9 cellular contexts compared by ENCODE assay signal in the genomic region with DNA sequence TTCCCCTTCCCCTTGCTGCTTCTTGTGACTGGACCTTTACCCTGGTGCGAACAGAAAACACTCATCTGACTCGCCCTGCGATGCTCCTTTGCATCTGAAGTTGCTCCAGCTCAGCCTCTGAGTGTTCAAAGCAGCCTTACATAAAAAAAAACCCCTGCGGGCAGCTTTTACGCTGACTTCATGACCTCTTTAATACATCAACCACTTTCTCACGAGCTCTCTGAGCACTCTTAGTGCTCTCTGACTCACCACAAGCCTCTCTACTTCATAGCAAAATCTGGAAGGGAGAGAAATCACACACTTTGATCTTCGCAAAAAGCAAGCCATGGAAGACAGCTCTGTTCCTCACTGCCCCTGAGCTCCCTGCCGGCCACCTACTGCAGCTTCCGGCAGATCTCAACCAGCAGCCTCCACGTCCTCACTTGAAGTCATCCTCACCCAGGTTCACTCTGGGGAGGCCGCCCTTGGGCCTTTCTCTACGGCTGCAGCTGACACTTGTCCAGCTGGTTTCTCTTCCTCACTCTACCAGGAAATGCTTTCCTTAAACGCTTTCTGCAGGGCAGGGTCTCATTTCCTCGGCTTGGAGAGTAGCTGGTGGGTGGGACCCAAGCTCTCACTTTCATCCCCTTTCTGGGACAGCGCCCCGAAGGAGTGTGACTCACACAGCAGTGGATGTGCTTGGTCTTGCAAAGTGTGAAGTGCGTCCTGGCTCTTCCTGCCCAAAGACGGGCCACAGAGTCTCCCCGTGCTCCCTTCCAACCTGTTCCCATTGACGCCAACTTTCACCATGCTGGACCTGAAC. TPM values are rescaled to one million over a fixed set of nuclear protein-coding genes. Genes with fewer than 3 reads are reported as not detected.
DNase-seq lines count a peak whose midpoint lies in the region; ATAC-seq and TF ChIP-seq lines count a peak whose summit lies in the region.
"Had no signal": no experiment of that assay in that cellular context is flagged by ENCODE, and none has a peak within 500 bp of the region (broad histone marks: within the 10 kb centered on the region; RNA-seq: fewer than 3 reads in every experiment).

No MANE protein-coding gene starts in this region.

- H3K4me3 ChIP-seq in brain microvascular endothelial cell (ENCODE audit: low read depth, low read length) (no peak overlapping the region), mucosa of rectum (ENCODE audit: low read length in 2 of 2) (no peak overlapping the region)

- no peak overlapping the region for H3K18ac ChIP-seq in H9 (ENCODE audit: insufficient read length, low read depth, low read length)

- intact Hi-C loops in Calu3 (cut with micrococcal nuclease; ENCODE audit: unreplicated experiment), result loop anchor here (1.0 to 2.0 kb wide), 2 partner anchors 71 to 112 kb away; no protein-coding TSS in a partner anchor

- TSS peak; percentile 33 for BruUV-seq in Calu3 (replicated peaks; lab: Mats Ljungman, UMichigan)

- H3K36me3 ChIP-seq in brain microvascular endothelial cell (replicated peaks) (no peaks in the 10 kb centered on the region), mucosa of rectum (ENCODE audit: control insufficient read depth in 2 of 2, insufficient read depth in 2 of 2, low read length in 2 of 2) (no peaks in the 10 kb centered on the region)

- H2BK120ac ChIP-seq in H9 (ENCODE audit: low read depth, low read length, poor library complexity, severe bottlenecking), result no peak overlapping the region

- H2BK5ac ChIP-seq in H9 (ENCODE audit: insufficient read length, low read length), result no peak overlapping the region

- H3T11ph ChIP-seq in H9 (ENCODE audit: low read length), result no peak overlapping the region

- CTCF ChIA-PET in Calu3 (lab: Charles Lee), result interaction anchor here (0.6 to 5.3 kb wide), 33 partner anchors 10 to 157 kb away, joined by 3 to 94 read pairs (median 5); partner anchors contain the start of genes GRK6, LMAN2, MXD3 and PDLIM7

- ATAC-seq in GM21390 (IDR thresholded peaks at IDR 0.05; ENCODE audit: unreplicated experiment) (no peak), GM21723 (IDR thresholded peaks at IDR 0.05; ENCODE audit: unreplicated experiment) (no peak)

- no peak overlapping the region for H3K14ac ChIP-seq in H9 (ENCODE audit: insufficient read depth, low read length)

- no peaks in the 10 kb centered on the region for H3K27me3 Mint-ChIP-seq in Calu3 (ENCODE audit: unreplicated experiment)
- H3K27me3 Mint-ChIP-seq in H9 (ENCODE audit: low read depth), result peaks cover 58% of the 10 kb centered on the region

- H3K23ac ChIP-seq in H9 (ENCODE audit: insufficient read length, low read depth, low read length), result no peak overlapping the region

- H3K27ac Mint-ChIP-seq in Calu3 (ENCODE audit: unreplicated experiment) (peak overlapping the region; percentile 75), H9 (no peak overlapping the region)

- H3K9me3 Mint-ChIP-seq in Calu3 (ENCODE audit: low read depth, unreplicated experiment), result no peaks in the 10 kb centered on the region
- H3K9me3 Mint-ChIP-seq in H9, result no peaks in the 10 kb centered on the region

- no peaks in the 10 kb centered on the region for H3K23me2 ChIP-seq in H9 (ENCODE audit: insufficient read length, low read depth, low read length, poor library complexity, severe bottlenecking)

- H3K9ac ChIP-seq in H9 (ENCODE audit: extremely low read depth, insufficient read length, low read length) (no peak overlapping the region), mucosa of rectum (ENCODE audit: low read depth in 1 of 2, low read length in 2 of 2) (peak overlapping the region in 1 of 2 donors; percentile 54)
- H3K9ac ChIP-seq: parathyroid adenoma had no signal

- peaks cover 19% of the 10 kb centered on the region for H3K36me3 Mint-ChIP-seq in Calu3 (ENCODE audit: insufficient read depth, unreplicated experiment)
- H3K36me3 Mint-ChIP-seq in H9 (ENCODE audit: insufficient read depth in 1 of 3, low read depth in 3 of 3), result no peaks in the 10 kb centered on the region

- no peak overlapping the region for H2AFZ ChIP-seq in H9 (ENCODE audit: low read length)
- H2AFZ ChIP-seq: parathyroid adenoma had no signal

- H3K79me1 ChIP-seq in H9 (ENCODE audit: insufficient read depth, low read depth, low read length, poor library complexity, severe bottlenecking), result no peaks in the 10 kb centered on the region

- no peaks in the 10 kb centered on the region for H3K79me2 ChIP-seq in H9 (ENCODE audit: insufficient read depth, low read length)
- H3K79me2 ChIP-seq: parathyroid adenoma had no signal

- H3K4me3 Mint-ChIP-seq in Calu3 (ENCODE audit: low read depth, unreplicated experiment), result peak overlapping the region; percentile 51
- H3K4me3 Mint-ChIP-seq in H9, result no peak overlapping the region

- H3K56ac ChIP-seq in H9 (ENCODE audit: insufficient read length, low read depth, low read length), result no peak overlapping the region

- no peak overlapping the region for H2BK15ac ChIP-seq in H9 (ENCODE audit: low read depth, low read length)

- no peak overlapping the region for H3K27ac ChIP-seq in H9 (ENCODE audit: insufficient read length, low read depth, low read length)
- peak overlapping the region; percentile 89 for H3K27ac ChIP-seq in brain microvascular endothelial cell
- peak overlapping the region; percentile 11 to 50 for H3K27ac ChIP-seq in mucosa of rectum (ENCODE audit: low read depth in 2 of 2, low read length in 2 of 2)
- H3K27ac ChIP-seq: parathyroid adenoma had no signal

- H2AK5ac ChIP-seq in H9 (ENCODE audit: insufficient read length, low read length), result no peak overlapping the region

- no peak overlapping the region for H2BK20ac ChIP-seq in H9 (ENCODE audit: low read depth, low read length, poor library complexity, severe bottlenecking)

- WGBS in H9 (ENCODE audit: extremely low coverage, insufficient read length, low lambda C conversion rate), result no CpG with 5 or more reads among the region's 20 CpGs

- no peak overlapping the region for H4K91ac ChIP-seq in H9 (ENCODE audit: insufficient read length, low read depth, low read length)

- TF ChIP-seq CTCF in Calu3 (IDR thresholded peaks at IDR 0.05; ENCODE audit: unreplicated experiment) (no peak), H9 (conservative IDR thresholded peaks at IDR 0.05) (no peak), brain microvascular endothelial cell (IDR thresholded peaks at IDR 0.05; ENCODE audit: low read depth, low read length, missing control alignments) (peak; percentile 5)

- H3K27me3 ChIP-seq in H9 (ENCODE audit: insufficient read depth, low read length) (no peaks in the 10 kb centered on the region; the same call in 1 of the 2 replicates), brain microvascular endothelial cell (replicated peaks) (no peaks in the 10 kb centered on the region), mucosa of rectum (ENCODE audit: control insufficient read depth in 2 of 2, insufficient read depth in 2 of 2, low read length in 2 of 2) (no peaks in the 10 kb centered on the region)

- H3K9me3 ChIP-seq in H9 (ENCODE audit: control insufficient read depth, low read depth, low read length) (no peaks in the 10 kb centered on the region), mucosa of rectum (ENCODE audit: control insufficient read depth in 2 of 2, low read length in 2 of 2) (no peaks in the 10 kb centered on the region)

- H4K8ac ChIP-seq in H9 (replicated peaks; ENCODE audit: insufficient read length, low read depth, low read length), result no peak overlapping the region

- in situ Hi-C loops in brain microvascular endothelial cell (cut with HindIII; ENCODE audit: low pct_ligation_motif_present, low sequenced_read_pairs), result no loop called here

- no peaks in the 10 kb centered on the region for H3K4me1 ChIP-seq in H9 (ENCODE audit: insufficient read depth, low read length)
- H3K4me1 ChIP-seq in mucosa of rectum (ENCODE audit: control insufficient read depth in 2 of 2, insufficient read depth in 2 of 2, low read length in 2 of 2), result peaks cover 6 to 10% of the 10 kb centered on the region in 2 donors
- H3K4me1 ChIP-seq: parathyroid adenoma had no signal

- H3K4me1 Mint-ChIP-seq in Calu3 (ENCODE audit: low read depth, unreplicated experiment) (peaks cover 38% of the 10 kb centered on the region), H9 (peaks cover 21 to 28% of the 10 kb centered on the region in 2 experiments)

- no peak overlapping the region for H3K4ac ChIP-seq in H9 (ENCODE audit: low read depth, low read length)

- H4K20me1 ChIP-seq in H9 (ENCODE audit: control insufficient read depth, insufficient read depth, insufficient read length), result no peaks in the 10 kb centered on the region

- H4K5ac ChIP-seq in H9 (ENCODE audit: insufficient read length, low read depth, low read length), result no peak overlapping the region

- H2BK12ac ChIP-seq in H9 (ENCODE audit: insufficient read length, low read depth, low read length), result no peak overlapping the region

- DNase-seq in Calu3 (peak; percentile 76), H9 (peak; percentile 42), RPMI7951 (ENCODE audit: low read depth) (peak; percentile 96), brain microvascular endothelial cell (peak; percentile 91), NCI-H446 treated with DMSO at 0.1 percent for 48 hours (lab: John Stamatoyannopoulos, UW) (no peak)

- no peak overlapping the region for H3K4me2 ChIP-seq in H9 (ENCODE audit: insufficient read depth, insufficient read length, low read length)

RNA-seq across cellular contexts. Expression of gene SLC34A1, which starts 5.3 kb away (rescaled TPM):
- 0.19 and 0.64 TPM in 2 replicates for total RNA-seq in Calu3 (2022)
- total RNA-seq in H9 (2021), result not detected in 2 replicates
- total RNA-seq in RPMI7951 (2014; rRNA removed; shearing (Covaris generic)), result not detected in 2 replicates

RNA-seq across cellular contexts. Expression of gene PFN3, which starts 10.9 kb away (rescaled TPM):
- total RNA-seq in Calu3 (2022) (not detected in 2 replicates), H9 (2021) (not detected in 2 replicates)
- total RNA-seq in RPMI7951 (2014; rRNA removed; shearing (Covaris generic)), result not detected in 2 replicates

RNA-seq across cellular contexts. Expression of gene F12, which starts 19.8 kb away (rescaled TPM):
- total RNA-seq in Calu3 (2022), result 14.3 and 20.2 TPM in 2 replicates
- total RNA-seq in H9 (2021), result 2.3 and 3.5 TPM in 2 replicates
- 0.12 and 0.59 TPM in 2 replicates for total RNA-seq in RPMI7951 (2014; rRNA removed; shearing (Covaris generic))

RNA-seq across cellular contexts. Expression of gene RGS14, which starts 31.8 kb away (rescaled TPM):
- total RNA-seq in Calu3 (2022) (12.9 and 13.0 TPM in 2 replicates), H9 (2021) (12.3 and 16.4 TPM in 2 replicates)
- total RNA-seq in RPMI7951 (2014; rRNA removed; shearing (Covaris generic)), result 4.6 and 10.2 TPM in 2 replicates

RNA-seq across cellular contexts. Expression of gene GRK6, which starts 36.9 kb away (rescaled TPM):
- total RNA-seq in Calu3 (2022) (64.6 and 72.6 TPM in 2 replicates), H9 (2021) (73.7 and 75.2 TPM in 2 replicates)
- 26.9 and 27.4 TPM in 2 replicates for total RNA-seq in RPMI7951 (2014; rRNA removed; shearing (Covaris generic))
